ENCODE assay signal across 1 cellular context in genomic region chr2:10278029-10278762, GRCh38.
TF ChIP-seq lines count a peak whose summit lies in the region.

No MANE protein-coding gene starts in this region.

TF ChIP-seq in HepG2, 621 proteins besides CTCF, POLR2A, EP300 and RAD21 (continued from another document and continues in another):
- TF ChIP-seq STAT6 (CRISPR knock-in tag; IDR thresholded peaks at IDR 0.05; ENCODE audit: borderline replicate concordance) (no peak; the same call in 1 of the 2 replicates), DPF2 (CRISPR knock-in tag; IDR thresholded peaks at IDR 0.05; ENCODE audit: borderline replicate concordance, low read depth) (peak; percentile 71), IRF1 (CRISPR knock-in tag; IDR thresholded peaks at IDR 0.05; ENCODE audit: low read depth) (no peak), ELF1 (CRISPR knock-in tag; IDR thresholded peaks at IDR 0.05) (peak; percentile 89), SP5 (CRISPR knock-in tag; IDR thresholded peaks at IDR 0.05; ENCODE audit: borderline replicate concordance, low read depth) (peak; percentile 80), ZNF704 (CRISPR knock-in tag; IDR thresholded peaks at IDR 0.05; ENCODE audit: borderline replicate concordance) (no peak), ZFYVE20 (CRISPR knock-in tag; IDR thresholded peaks at IDR 0.05; ENCODE audit: borderline replicate concordance, low read depth) (no peak), ZNF160 (CRISPR knock-in tag; IDR thresholded peaks at IDR 0.05) (no peak; the same call in 1 of the 2 replicates), CHD2 (IDR thresholded peaks at IDR 0.05; ENCODE audit: low read depth, low read length) (no peak; the same call in 1 of the 2 replicates), NFE2 (CRISPR knock-in tag; IDR thresholded peaks at IDR 0.05) (0 out of 2 replicates have a peak, but pooled peaks have one; percentile 9), MAFF (IDR thresholded peaks at IDR 0.05; ENCODE audit: low read depth, low read length) (0 out of 2 replicates have a peak, but pooled peaks have one; percentile 8), ZNF280D (CRISPR knock-in tag; IDR thresholded peaks at IDR 0.05) (peak; percentile 14; the same call in 1 of the 2 replicates), ZNF550 (CRISPR knock-in tag; IDR thresholded peaks at IDR 0.05; ENCODE audit: borderline replicate concordance) (no peak), FOXP1 (IDR thresholded peaks at IDR 0.05) (no peak), FOXP1 (CRISPR knock-in tag; IDR thresholded peaks at IDR 0.05) (no peak; the same call in 1 of the 2 replicates), SIX4 (CRISPR knock-in tag; IDR thresholded peaks at IDR 0.05) (peak; percentile 60; the same call in 1 of the 2 replicates), GTF3A (CRISPR knock-in tag; conservative IDR thresholded peaks at IDR 0.05) (no peak), YEATS2 (CRISPR knock-in tag; IDR thresholded peaks at IDR 0.05; ENCODE audit: borderline replicate concordance) (0 out of 2 replicates have a peak, but pooled peaks have one; percentile 20), DRAP1 (CRISPR knock-in tag; IDR thresholded peaks at IDR 0.05) (peak; percentile 73), HNF4A (CRISPR knock-in tag; IDR thresholded peaks at IDR 0.05) (peak; percentile 80), XRCC5 (optimal IDR thresholded peaks at IDR 0.05; ENCODE audit: low read length) (peak; percentile 31), ZBTB7A (CRISPR knock-in tag; IDR thresholded peaks at IDR 0.05) (peak; percentile 32; the same call in 1 of the 2 replicates), HOXD1 (CRISPR knock-in tag; IDR thresholded peaks at IDR 0.05) (no peak; the same call in 1 of the 2 replicates), USF2 (IDR thresholded peaks at IDR 0.05; ENCODE audit: low read depth, low read length) (peak; percentile 52; the same call in 1 of the 2 replicates), USF2 (CRISPR knock-in tag; IDR thresholded peaks at IDR 0.05; ENCODE audit: borderline replicate concordance) (peak; percentile 75), ZFAT (CRISPR knock-in tag; conservative IDR thresholded peaks at IDR 0.05) (no peak), SCMH1 (CRISPR knock-in tag; IDR thresholded peaks at IDR 0.05; ENCODE audit: borderline replicate concordance) (no peak), ZNF362 (CRISPR knock-in tag; IDR thresholded peaks at IDR 0.05; ENCODE audit: borderline replicate concordance) (no peak), SMAD1 (CRISPR knock-in tag; IDR thresholded peaks at IDR 0.05; ENCODE audit: borderline replicate concordance, low read depth) (no peak), SP2 (CRISPR knock-in tag; IDR thresholded peaks at IDR 0.05) (no peak), IKZF1 (IDR thresholded peaks at IDR 0.05) (no peak), SNAI1 (CRISPR knock-in tag; IDR thresholded peaks at IDR 0.05; ENCODE audit: borderline replicate concordance) (no peak), POGZ (CRISPR knock-in tag; IDR thresholded peaks at IDR 0.05) (no peak), ZNF772 (CRISPR knock-in tag; IDR thresholded peaks at IDR 0.05) (0 out of 2 replicates have a peak, but pooled peaks have one; percentile 8)
- TF ChIP-seq, protein P1, sequence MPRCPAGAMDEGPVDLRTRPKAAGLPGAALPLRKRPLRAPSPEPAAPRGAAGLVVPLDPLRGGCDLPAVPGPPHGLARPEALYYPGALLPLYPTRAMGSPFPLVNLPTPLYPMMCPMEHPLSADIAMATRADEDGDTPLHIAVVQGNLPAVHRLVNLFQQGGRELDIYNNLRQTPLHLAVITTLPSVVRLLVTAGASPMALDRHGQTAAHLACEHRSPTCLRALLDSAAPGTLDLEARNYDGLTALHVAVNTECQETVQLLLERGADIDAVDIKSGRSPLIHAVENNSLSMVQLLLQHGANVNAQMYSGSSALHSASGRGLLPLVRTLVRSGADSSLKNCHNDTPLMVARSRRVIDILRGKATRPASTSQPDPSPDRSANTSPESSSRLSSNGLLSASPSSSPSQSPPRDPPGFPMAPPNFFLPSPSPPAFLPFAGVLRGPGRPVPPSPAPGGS (CRISPR knock-in tag; IDR thresholded peaks at IDR 0.05), result 0 out of 2 replicates have a peak, but pooled peaks have one; percentile 54
- TF ChIP-seq, protein P2, sequence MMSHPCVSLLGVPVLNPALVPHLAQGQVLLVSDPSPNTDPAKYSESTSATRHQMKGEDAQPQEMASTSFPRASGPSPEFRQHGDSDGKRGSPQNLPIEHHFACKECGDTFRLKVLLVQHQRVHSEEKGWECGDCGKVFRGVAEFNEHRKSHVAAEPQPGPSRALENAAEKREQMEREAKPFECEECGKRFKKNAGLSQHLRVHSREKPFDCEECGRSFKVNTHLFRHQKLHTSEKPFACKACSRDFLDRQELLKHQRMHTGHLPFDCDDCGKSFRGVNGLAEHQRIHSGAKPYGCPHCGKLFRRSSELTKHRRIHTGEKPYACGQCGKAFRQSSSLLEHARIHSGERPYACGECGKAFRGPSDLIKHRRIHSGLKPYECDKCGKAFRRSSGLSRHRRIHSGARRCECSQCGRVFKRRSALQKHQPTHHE (CRISPR knock-in tag; IDR thresholded peaks at IDR 0.05; ENCODE audit: borderline replicate concordance), result 0 out of 2 replicates have a peak, but pooled peaks have one; percentile 73
- TF ChIP-seq, protein P3, sequence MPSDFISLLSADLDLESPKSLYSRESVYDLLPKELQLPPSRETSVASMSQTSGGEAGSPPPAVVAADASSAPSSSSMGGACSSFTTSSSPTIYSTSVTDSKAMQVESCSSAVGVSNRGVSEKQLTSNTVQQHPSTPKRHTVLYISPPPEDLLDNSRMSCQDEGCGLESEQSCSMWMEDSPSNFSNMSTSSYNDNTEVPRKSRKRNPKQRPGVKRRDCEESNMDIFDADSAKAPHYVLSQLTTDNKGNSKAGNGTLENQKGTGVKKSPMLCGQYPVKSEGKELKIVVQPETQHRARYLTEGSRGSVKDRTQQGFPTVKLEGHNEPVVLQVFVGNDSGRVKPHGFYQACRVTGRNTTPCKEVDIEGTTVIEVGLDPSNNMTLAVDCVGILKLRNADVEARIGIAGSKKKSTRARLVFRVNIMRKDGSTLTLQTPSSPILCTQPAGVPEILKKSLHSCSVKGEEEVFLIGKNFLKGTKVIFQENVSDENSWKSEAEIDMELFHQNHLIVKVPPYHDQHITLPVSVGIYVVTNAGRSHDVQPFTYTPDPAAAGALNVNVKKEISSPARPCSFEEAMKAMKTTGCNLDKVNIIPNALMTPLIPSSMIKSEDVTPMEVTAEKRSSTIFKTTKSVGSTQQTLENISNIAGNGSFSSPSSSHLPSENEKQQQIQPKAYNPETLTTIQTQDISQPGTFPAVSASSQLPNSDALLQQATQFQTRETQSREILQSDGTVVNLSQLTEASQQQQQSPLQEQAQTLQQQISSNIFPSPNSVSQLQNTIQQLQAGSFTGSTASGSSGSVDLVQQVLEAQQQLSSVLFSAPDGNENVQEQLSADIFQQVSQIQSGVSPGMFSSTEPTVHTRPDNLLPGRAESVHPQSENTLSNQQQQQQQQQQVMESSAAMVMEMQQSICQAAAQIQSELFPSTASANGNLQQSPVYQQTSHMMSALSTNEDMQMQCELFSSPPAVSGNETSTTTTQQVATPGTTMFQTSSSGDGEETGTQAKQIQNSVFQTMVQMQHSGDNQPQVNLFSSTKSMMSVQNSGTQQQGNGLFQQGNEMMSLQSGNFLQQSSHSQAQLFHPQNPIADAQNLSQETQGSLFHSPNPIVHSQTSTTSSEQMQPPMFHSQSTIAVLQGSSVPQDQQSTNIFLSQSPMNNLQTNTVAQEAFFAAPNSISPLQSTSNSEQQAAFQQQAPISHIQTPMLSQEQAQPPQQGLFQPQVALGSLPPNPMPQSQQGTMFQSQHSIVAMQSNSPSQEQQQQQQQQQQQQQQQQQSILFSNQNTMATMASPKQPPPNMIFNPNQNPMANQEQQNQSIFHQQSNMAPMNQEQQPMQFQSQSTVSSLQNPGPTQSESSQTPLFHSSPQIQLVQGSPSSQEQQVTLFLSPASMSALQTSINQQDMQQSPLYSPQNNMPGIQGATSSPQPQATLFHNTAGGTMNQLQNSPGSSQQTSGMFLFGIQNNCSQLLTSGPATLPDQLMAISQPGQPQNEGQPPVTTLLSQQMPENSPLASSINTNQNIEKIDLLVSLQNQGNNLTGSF (CRISPR knock-in tag; IDR thresholded peaks at IDR 0.05), result 0 out of 2 replicates have a peak, but pooled peaks have one; percentile 57
